27 cellular contexts compared by ENCODE assay signal in genomic region chr7:36029311-36029710, GRCh38.
"Had no signal": no experiment of that assay in that cellular context is flagged by ENCODE, and none has a peak within 500 bp of the region (broad histone marks: within the 10 kb centered on the region; RNA-seq: fewer than 3 reads in every experiment).

No MANE protein-coding gene starts in this region.

- H3K36me3 ChIP-seq: heart right ventricle, left ventricle myocardium inferior, neural progenitor cell, neutrophil, right atrium auricular region, stomach, thyroid gland, transverse colon, upper lobe of right lung had no signal

- H3K4me1 ChIP-seq: right atrium auricular region, testis, transverse colon, upper lobe of right lung had no signal

- H3K4me2 ChIP-seq: hepatocyte, neural progenitor cell had no signal

- H3K4me3 Mint-ChIP-seq: mesothelial cell of epicardium; naive thymus-derived CD4-positive, alpha-beta T cell; natural killer cell treated with Interleukin-12 subunit alpha and Interleukin-12 subunit beta and Interleukin-15 and Interleukin-18, amount 100 ng/mL, for 72 hours; neural progenitor cell; stimulated activated naive B cell treated with anti-CD40 and anti-IgM and Interleukin-4, amounts not matched to agents 10 μg/mL and 1 μg/mL and 100 μg/mL, for 72 hours had no signal

- H3K4me3 ChIP-seq: hepatocyte, lung, neural progenitor cell, right atrium auricular region, skin epidermis, stomach, testis, thyroid gland, transverse colon, upper lobe of right lung had no signal

- H3K4me1 Mint-ChIP-seq: naive thymus-derived CD4-positive, alpha-beta T cell; stimulated activated naive B cell treated with anti-CD40 and anti-IgM and Interleukin-4, amounts not matched to agents 10 μg/mL and 1 μg/mL and 100 μg/mL, for 72 hours had no signal

- H3K79me2 ChIP-seq: hepatocyte had no signal

- H3K27me3 ChIP-seq: heart right ventricle, hepatocyte, neural progenitor cell, neutrophil, right atrium auricular region, stomach, testis, thyroid gland, transverse colon, upper lobe of right lung had no signal

- H3K27ac ChIP-seq: hepatocyte, neural progenitor cell, neutrophil, right atrium auricular region, skin epidermis, stomach, testis, thyroid gland, transverse colon, upper lobe of right lung had no signal

- H3K9me3 ChIP-seq: heart right ventricle, left ventricle myocardium inferior, neutrophil, right atrium auricular region, stomach, testis, thyroid gland, transverse colon, upper lobe of right lung had no signal

- H2AFZ ChIP-seq: hepatocyte, neural progenitor cell had no signal

- H3K27ac Mint-ChIP-seq: mesothelial cell of epicardium; naive thymus-derived CD4-positive, alpha-beta T cell; natural killer cell treated with Interleukin-12 subunit alpha and Interleukin-12 subunit beta and Interleukin-15 and Interleukin-18, amount 100 ng/mL, for 72 hours; neural progenitor cell; progenitor cell of endocrine pancreas; stimulated activated naive B cell treated with anti-CD40 and anti-IgM and Interleukin-4, amounts not matched to agents 10 μg/mL and 1 μg/mL and 100 μg/mL, for 72 hours had no signal

- H3K9ac ChIP-seq: neural progenitor cell had no signal

- H3K36me3 Mint-ChIP-seq: mesothelial cell of epicardium; naive thymus-derived CD4-positive, alpha-beta T cell; natural killer cell treated with Interleukin-12 subunit alpha and Interleukin-12 subunit beta and Interleukin-15 and Interleukin-18, amount 100 ng/mL, for 72 hours; neural progenitor cell; stimulated activated naive B cell treated with anti-CD40 and anti-IgM and Interleukin-4, amounts not matched to agents 10 μg/mL and 1 μg/mL and 100 μg/mL, for 72 hours had no signal

- ATAC-seq: naive thymus-derived CD4-positive, alpha-beta T cell; natural killer cell treated with Interleukin-12 subunit alpha and Interleukin-12 subunit beta and Interleukin-15 and Interleukin-18, amount 100 ng/mL, for 72 hours; stimulated activated naive B cell treated with anti-CD40 and anti-IgM and Interleukin-4, amounts not matched to agents 10 μg/mL and 1 μg/mL and 100 μg/mL, for 72 hours; stimulated activated naive CD8-positive, alpha-beta T cell treated with anti-CD3 and anti-CD28 coated beads, Interleukin-15, Interleukin-2, amounts not matched to agents 100 U/mL and 50 U/mL, for 24 hours; upper lobe of right lung had no signal

- H3K9me3 Mint-ChIP-seq: mesothelial cell of epicardium; natural killer cell treated with Interleukin-12 subunit alpha and Interleukin-12 subunit beta and Interleukin-15 and Interleukin-18, amount 100 ng/mL, for 72 hours had no signal

- DNase-seq: heart right ventricle; islet precursor cell; left ventricle myocardium inferior; mesendoderm; naive thymus-derived CD4-positive, alpha-beta T cell; occipital lobe; stimulated activated CD4-positive, alpha-beta T cell treated with anti-CD3 and anti-CD28 coated beads, Interleukin-12 subunit alpha, Interleukin-12 subunit beta, amount 100 ng/mL, for 4 hours; stimulated activated CD4-positive, alpha-beta T cell treated with anti-CD3 and anti-CD28 coated beads, Interleukin-15, amount 100 ng/mL, for 24 hours; stimulated activated CD4-positive, alpha-beta T cell treated with anti-CD3 and anti-CD28 coated beads, Interleukin-2, amount 100 ng/mL, for 24 hours; stimulated activated CD4-positive, alpha-beta T cell treated with anti-CD3 and anti-CD28 coated beads, Interleukin-4, amount 100 ng/mL, for 1 hour; stimulated activated naive B cell treated with anti-CD40 and anti-IgM and Interleukin-4, amounts not matched to agents 10 μg/mL and 1 μg/mL and 100 μg/mL, for 72 hours; stimulated activated naive CD8-positive, alpha-beta T cell treated with anti-CD3 and anti-CD28 coated beads, Interleukin-15, Interleukin-2, amounts not matched to agents 100 U/mL and 50 U/mL, for 24 hours; stomach; testis; thyroid gland; transverse colon; upper lobe of right lung had no signal

- FAIRE-seq: urothelium cell line had no signal
